Comparison of ENCODE assay signal across 11 cellular contexts in the genomic region with DNA sequence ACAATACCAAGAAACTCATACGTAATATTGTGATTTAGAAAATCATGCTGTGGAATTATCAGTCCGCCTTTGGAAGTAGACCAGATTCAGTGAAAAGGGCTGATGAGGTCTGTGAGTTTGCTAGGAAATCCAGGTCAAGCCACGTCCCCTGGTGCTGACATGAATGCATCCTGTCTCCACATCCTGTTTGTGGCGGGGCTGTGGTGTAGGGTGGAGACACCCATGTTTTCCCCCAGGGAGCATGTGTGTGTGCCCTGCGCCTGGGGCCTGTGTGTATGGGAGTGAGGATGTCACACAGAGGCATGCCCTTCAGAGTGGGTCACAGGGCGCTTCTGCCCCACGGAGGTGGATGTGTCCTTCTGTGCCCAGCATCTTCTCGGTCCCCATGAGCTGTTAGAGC.
A peak's percentile ranks its signal among the peaks of the same experiment; 100 is the strongest.
DNase-seq lines count a peak whose midpoint lies in the region; ATAC-seq and TF ChIP-seq lines count a peak whose summit lies in the region.
"Had no signal": no experiment of that assay in that cellular context is flagged by ENCODE, and none has a peak within 500 bp of the region (broad histone marks: within the 10 kb centered on the region; RNA-seq: fewer than 3 reads in every experiment).

No MANE protein-coding gene starts in this region.

- H3K9me3 Mint-ChIP-seq in T-cell (no peaks in the 10 kb centered on the region), glutamatergic neuron (ENCODE audit: unreplicated experiment) (no peaks in the 10 kb centered on the region)
- H3K9me3 Mint-ChIP-seq: stimulated activated naive CD8-positive, alpha-beta T cell treated with anti-CD3 and anti-CD28 coated beads, Interleukin-15, Interleukin-2, amounts not matched to agents 100 ng/mL and 50 ng/mL, for 24 hours had no signal

- no peaks in the 10 kb centered on the region for H3K27me3 ChIP-seq in right cardiac atrium (ENCODE audit: control insufficient read depth, insufficient read depth)

- TF ChIP-seq CTCF in glutamatergic neuron (IDR thresholded peaks at IDR 0.05; ENCODE audit: partially characterized antibody, unreplicated experiment), result no peak

- peaks cover 12 to 19% (median 13%) of the 10 kb centered on the region in 3 donors for H3K4me1 Mint-ChIP-seq in T-cell
- H3K4me1 Mint-ChIP-seq in glutamatergic neuron (ENCODE audit: low read depth, unreplicated experiment), result peaks cover 7% of the 10 kb centered on the region

- POLR2A ChIA-PET in T-cell (lab: Charles Lee), result no interaction called here

- H3K27me3 Mint-ChIP-seq in T-cell, result peaks cover 14 to 16% of the 10 kb centered on the region in 2 donors
- peaks cover 8% of the 10 kb centered on the region for H3K27me3 Mint-ChIP-seq in glutamatergic neuron (ENCODE audit: unreplicated experiment)

- H3K4me3 Mint-ChIP-seq in T-cell, result no peak overlapping the region
- no peak overlapping the region for H3K4me3 Mint-ChIP-seq in glutamatergic neuron (ENCODE audit: unreplicated experiment)
- H3K4me3 Mint-ChIP-seq: stimulated activated naive CD8-positive, alpha-beta T cell treated with anti-CD3 and anti-CD28 coated beads, Interleukin-15, Interleukin-2, amounts not matched to agents 100 ng/mL and 50 ng/mL, for 24 hours had no signal

- no peak overlapping the region for H3K4me3 ChIP-seq in right cardiac atrium (ENCODE audit: low read length)
- H3K4me3 ChIP-seq: coronary artery had no signal

- H3K27ac ChIP-seq in right cardiac atrium (ENCODE audit: low read length), result no peak overlapping the region
- H3K27ac ChIP-seq: coronary artery had no signal

- intact Hi-C loops in right cardiac atrium (cut with DNase I), result loop anchor here in 1 of 4 donors (10.0 kb wide), 1 partner anchor 107 kb away; a partner anchor contains a TSS

- H3K27ac Mint-ChIP-seq in T-cell, result no peak overlapping the region
- no peak overlapping the region for H3K27ac Mint-ChIP-seq in glutamatergic neuron (ENCODE audit: unreplicated experiment)
- H3K27ac Mint-ChIP-seq: stimulated activated naive CD8-positive, alpha-beta T cell treated with anti-CD3 and anti-CD28 coated beads, Interleukin-15, Interleukin-2, amounts not matched to agents 100 ng/mL and 50 ng/mL, for 24 hours had no signal

- H3K36me3 Mint-ChIP-seq in T-cell (no peaks in the 10 kb centered on the region), glutamatergic neuron (ENCODE audit: unreplicated experiment) (no peaks in the 10 kb centered on the region)

- CTCF ChIA-PET in T-cell (lab: Charles Lee), result no interaction called here

- DNase-seq in ELR (ENCODE audit: low read depth) (peak; percentile 69), T-cell (peak in 9 of 34 experiments; percentile 1 to 16 (median 4)), right cardiac atrium (peak in 2 of 3 donors; percentile 29 to 52), glutamatergic neuron (no peak), DMS 273 treated with DMSO at 0.1 percent for 48 hours (lab: John Stamatoyannopoulos, UW) (no peak), COR-L47 (lab: John Stamatoyannopoulos, UW) (no peak)
- DNase-seq: KG1, NCI-H510A had no signal

- 63% methylated on average over 8 of the region's 8 CpGs for WGBS in right cardiac atrium

- ATAC-seq in GM19452 (IDR thresholded peaks at IDR 0.05; ENCODE audit: unreplicated experiment) (peak; percentile 87), T-cell (replicated peaks in 1 of 4) (peak; percentile 10 to 66 (median 51)), right cardiac atrium (peak in 1 of 2 donors; percentile 54)

- H3K4me1 ChIP-seq in right cardiac atrium (ENCODE audit: control insufficient read depth, insufficient read depth, low read length), result peaks cover 6% of the 10 kb centered on the region

- no peaks in the 10 kb centered on the region for H3K9me3 ChIP-seq in right cardiac atrium (ENCODE audit: control insufficient read depth, low read length)

Comparison
In these comparisons a context has a peak if more than half of its experiments do, and no peak if none do; other contexts are left out.
1. DNase-seq: peak in ELR (single experiment) and right cardiac atrium (2 of 3); none in glutamatergic neuron (single experiment), DMS 273 treated with DMSO at 0.1 percent for 48 hours (single experiment) and COR-L47 (single experiment).